Comparison of ENCODE assay signal across 10 cellular contexts in genomic region chr12:53178803-53179202, GRCh38. TPM values are rescaled to one million over a fixed set of nuclear protein-coding genes. Genes with fewer than 3 reads are reported as not detected.
DNase-seq lines count a peak whose midpoint lies in the region; ATAC-seq and TF ChIP-seq lines count a peak whose summit lies in the region.
"Not testable (repeated sequence)": the region's sequence is repeated elsewhere in the genome, so short reads cannot be mapped to it uniquely, and the experiment has no call there.
"Had no signal": no experiment of that assay in that cellular context is flagged by ENCODE, and none has a peak within 500 bp of the region (broad histone marks: within the 10 kb centered on the region; RNA-seq: fewer than 3 reads in every experiment).

No MANE protein-coding gene starts in this region.

- H3K4me2 ChIP-seq in PC-9 = peak overlapping the region; percentile 96; the same call in 1 of the 2 replicates

- peaks cover 0 to 32% (median 5%) of the 10 kb centered on the region in 3 donors for H3K36me3 Mint-ChIP-seq in CD8-positive, alpha-beta memory T cell
- H3K36me3 Mint-ChIP-seq in activated CD4-positive, alpha-beta T cell treated with anti-CD3 and anti-CD28 coated beads, Interleukin-2, amount 10 ng/mL, durations not matched to agents 24 days and 14 days (ENCODE audit: low read depth) = peaks cover 20% of the 10 kb centered on the region
- peaks cover 0 to 23% (median 6%) of the 10 kb centered on the region in 3 donors for H3K36me3 Mint-ChIP-seq in naive thymus-derived CD8-positive, alpha-beta T cell
- H3K36me3 Mint-ChIP-seq in stimulated activated naive B cell treated with anti-CD40 and anti-IgM and Interleukin-4, amounts not matched to agents 10 μg/mL and 1 μg/mL and 100 μg/mL, for 72 hours = peaks cover 9 to 21% of the 10 kb centered on the region in 2 donors

- H3K9me3 Mint-ChIP-seq in CD8-positive, alpha-beta memory T cell; activated CD4-positive, alpha-beta T cell treated with anti-CD3 and anti-CD28 coated beads, Interleukin-2, amount 10 ng/mL, durations not matched to agents 24 days and 14 days; naive thymus-derived CD8-positive, alpha-beta T cell; stimulated activated naive B cell treated with anti-CD40 and anti-IgM and Interleukin-4, amounts not matched to agents 10 μg/mL and 1 μg/mL and 100 μg/mL, for 72 hours: not testable (repeated sequence)

- peak overlapping the region; percentile 96 for H3K9ac ChIP-seq in adipocyte (ENCODE audit: low read length)

- peaks cover 39 to 41% (median 40%) of the 10 kb centered on the region in 3 donors for H3K4me1 Mint-ChIP-seq in CD8-positive, alpha-beta memory T cell
- H3K4me1 Mint-ChIP-seq in activated CD4-positive, alpha-beta T cell treated with anti-CD3 and anti-CD28 coated beads, Interleukin-2, amount 10 ng/mL, durations not matched to agents 24 days and 14 days = peaks cover 41% of the 10 kb centered on the region
- H3K4me1 Mint-ChIP-seq in naive thymus-derived CD8-positive, alpha-beta T cell = peaks cover 21 to 50% (median 40%) of the 10 kb centered on the region in 4 donors
- H3K4me1 Mint-ChIP-seq in stimulated activated naive B cell treated with anti-CD40 and anti-IgM and Interleukin-4, amounts not matched to agents 10 μg/mL and 1 μg/mL and 100 μg/mL, for 72 hours = peaks cover 21 to 37% of the 10 kb centered on the region in 2 donors

- intact Hi-C loops in PC-9 (cut with micrococcal nuclease; ENCODE audit: unreplicated experiment) = loop anchor here (10.0 kb wide), 1 partner anchor 114 kb away; no protein-coding TSS in a partner anchor
- intact Hi-C loops in activated CD4-positive, alpha-beta T cell treated with anti-CD3 and anti-CD28 coated beads, Interleukin-2, amount 10 ng/mL, durations not matched to agents 24 days and 14 days (cut with micrococcal nuclease) = not testable (repeated sequence)

- POLR2A ChIA-PET in CD8-positive, alpha-beta memory T cell (lab: Charles Lee); PC-9 (lab: Charles Lee; ENCODE audit: unreplicated experiment): not testable (repeated sequence)
- POLR2A ChIA-PET in naive thymus-derived CD8-positive, alpha-beta T cell (lab: Charles Lee) = interaction anchor here (0.7 to 17.2 kb wide), 3 partner anchors 13 to 143 kb away, joined by 3 to 338 read pairs (median 32); partner anchors contain the start of genes AAAS and ITGB7

- peaks cover 11% of the 10 kb centered on the region for H3K36me3 ChIP-seq in CD8-positive, alpha-beta memory T cell (ENCODE audit: insufficient read depth, low read length)
- H3K36me3 ChIP-seq in PC-9 (ENCODE audit: low read depth) (peaks cover 22% of the 10 kb centered on the region), adipocyte (ENCODE audit: control insufficient read depth, insufficient read depth, low read length, severe bottlenecking) (peaks cover 17% of the 10 kb centered on the region), cardiac muscle cell (peaks cover 21% of the 10 kb centered on the region)

- H3K27ac Mint-ChIP-seq in CD8-positive, alpha-beta memory T cell = peak overlapping the region in 7 of 8 donors; percentile 1 to 97 (median 88)
- H3K27ac Mint-ChIP-seq in activated CD4-positive, alpha-beta T cell treated with anti-CD3 and anti-CD28 coated beads, Interleukin-2, amount 10 ng/mL, durations not matched to agents 24 days and 14 days = not testable (repeated sequence)
- H3K27ac Mint-ChIP-seq in naive thymus-derived CD8-positive, alpha-beta T cell = peak overlapping the region in 9 of 10 donors; percentile 53 to 99 (median 98)
- H3K27ac Mint-ChIP-seq in stimulated activated naive B cell treated with anti-CD40 and anti-IgM and Interleukin-4, amounts not matched to agents 10 μg/mL and 1 μg/mL and 100 μg/mL, for 72 hours = peak overlapping the region; percentile 99

- H3K4me3 ChIP-seq in CD8-positive, alpha-beta memory T cell (ENCODE audit: low read length); PC-9; cardiac muscle cell: not testable (repeated sequence)
- peak overlapping the region; percentile 88 for H3K4me3 ChIP-seq in adipocyte (ENCODE audit: low read length)

- H4K20me1 ChIP-seq in PC-9 (ENCODE audit: insufficient read depth) = peaks cover 21% of the 10 kb centered on the region

- not testable (repeated sequence) for DNase-seq in CD8-positive, alpha-beta memory T cell; PC-9; activated CD4-positive, alpha-beta T cell treated with anti-CD3 and anti-CD28 coated beads, Interleukin-2, amount 10 ng/mL, durations not matched to agents 24 days and 14 days; adipocyte (ENCODE audit: low read depth); cardiac muscle cell (ENCODE audit: low read depth in 1 of 2, low spot score in 1 of 2); naive thymus-derived CD8-positive, alpha-beta T cell; stimulated activated naive B cell treated with anti-CD40 and anti-IgM and Interleukin-4, amounts not matched to agents 10 μg/mL and 1 μg/mL and 100 μg/mL, for 72 hours
- DNase-seq in activated T-cell treated with anti-CD3 and anti-CD28 coated beads, Interleukin-2, amount 50 U/mL, for 48 hours = peak; percentile 6 to 13

- H3K27me3 Mint-ChIP-seq in CD8-positive, alpha-beta memory T cell; activated CD4-positive, alpha-beta T cell treated with anti-CD3 and anti-CD28 coated beads, Interleukin-2, amount 10 ng/mL, durations not matched to agents 24 days and 14 days; naive thymus-derived CD8-positive, alpha-beta T cell; stimulated activated naive B cell treated with anti-CD40 and anti-IgM and Interleukin-4, amounts not matched to agents 10 μg/mL and 1 μg/mL and 100 μg/mL, for 72 hours: not testable (repeated sequence)

- not testable (repeated sequence) for H3K9me2 ChIP-seq in PC-9 (ENCODE audit: insufficient read depth)

- BruUV-seq in PC-9 (replicated peaks; lab: Mats Ljungman, UMichigan) = not testable (repeated sequence)

- H3F3A ChIP-seq in PC-9 (ENCODE audit: insufficient read depth, low read depth) = peaks cover 48% of the 10 kb centered on the region

- H3K9me3 ChIP-seq in CD8-positive, alpha-beta memory T cell (ENCODE audit: low read length); PC-9 (ENCODE audit: insufficient read depth, low read depth); adipocyte (ENCODE audit: control insufficient read depth, low read length); cardiac muscle cell (ENCODE audit: low read depth): not testable (repeated sequence)

- not testable (repeated sequence) for ATAC-seq in naive thymus-derived CD8-positive, alpha-beta T cell; stimulated activated naive B cell treated with anti-CD40 and anti-IgM and Interleukin-4, amounts not matched to agents 10 μg/mL and 1 μg/mL and 100 μg/mL, for 72 hours (replicated peaks)

- peak overlapping the region in 6 of 7 donors; percentile 89 to 95 (median 92) for H3K4me3 Mint-ChIP-seq in CD8-positive, alpha-beta memory T cell
- peak overlapping the region; percentile 92 for H3K4me3 Mint-ChIP-seq in activated CD4-positive, alpha-beta T cell treated with anti-CD3 and anti-CD28 coated beads, Interleukin-2, amount 10 ng/mL, durations not matched to agents 24 days and 14 days
- peak overlapping the region in 7 of 10 donors; percentile 19 to 97 (median 92) for H3K4me3 Mint-ChIP-seq in naive thymus-derived CD8-positive, alpha-beta T cell
- not testable (repeated sequence) for H3K4me3 Mint-ChIP-seq in stimulated activated naive B cell treated with anti-CD40 and anti-IgM and Interleukin-4, amounts not matched to agents 10 μg/mL and 1 μg/mL and 100 μg/mL, for 72 hours

- H3K79me2 ChIP-seq in PC-9 (ENCODE audit: low read depth) = peaks cover 36% of the 10 kb centered on the region

- H3K4me1 ChIP-seq in CD8-positive, alpha-beta memory T cell (ENCODE audit: insufficient read depth, low read length) = peaks cover 37% of the 10 kb centered on the region
- H3K4me1 ChIP-seq in PC-9 (replicated peaks; ENCODE audit: insufficient read depth) = peaks cover 43% of the 10 kb centered on the region
- peaks cover 60% of the 10 kb centered on the region for H3K4me1 ChIP-seq in adipocyte (ENCODE audit: control insufficient read depth, insufficient read depth, low read length)
- peaks cover 35% of the 10 kb centered on the region for H3K4me1 ChIP-seq in cardiac muscle cell (ENCODE audit: low read depth)

- not testable (repeated sequence) for H2AFZ ChIP-seq in PC-9

- not testable (repeated sequence) for TF ChIP-seq CTCF in PC-9 (conservative IDR thresholded peaks at IDR 0.05); cardiac muscle cell (IDR thresholded peaks at IDR 0.05; ENCODE audit: low read depth, low read length)

- not testable (repeated sequence) for H3K27ac ChIP-seq in CD8-positive, alpha-beta memory T cell (ENCODE audit: low read depth, low read length); PC-9
- H3K27ac ChIP-seq in cardiac muscle cell = peak overlapping the region; percentile 91

- CTCF ChIA-PET in CD8-positive, alpha-beta memory T cell (lab: Charles Lee) = interaction anchor here (1.5 to 2.6 kb wide), 3 partner anchors 21 to 142 kb away, joined by 6 to 12 read pairs (median 8); partner anchors contain the start of gene AAAS
- CTCF ChIA-PET in PC-9 (lab: Charles Lee) = not testable (repeated sequence)

- not testable (repeated sequence) for H3K27me3 ChIP-seq in CD8-positive, alpha-beta memory T cell (ENCODE audit: insufficient read depth, low read length, poor library complexity, severe bottlenecking); PC-9 (ENCODE audit: insufficient read depth, low read depth); adipocyte (replicated peaks; ENCODE audit: control insufficient read depth, insufficient read depth, low read length); cardiac muscle cell

RNA-seq across cellular contexts. Expression of gene ZNF740, which starts 1.7 kb away (rescaled TPM):
- total RNA-seq in CD8-positive, alpha-beta memory T cell = 10 to 100 TPM; 50.4 to 52.0 TPM
- 3.3 TPM for polyA plus RNA-seq in CD8-positive, alpha-beta memory T cell
- total RNA-seq in PC-9 (2021) (48.3 and 65.8 TPM in 2 replicates), cardiac muscle cell (15.6 and 20.5 TPM in 2 replicates)
- 44.0 and 50.5 TPM in 2 replicates for total RNA-seq in activated CD4-positive, alpha-beta T cell treated with anti-CD3 and anti-CD28 coated beads, Interleukin-2, amount 10 ng/mL, durations not matched to agents 24 days and 14 days
- polyA plus RNA-seq in cardiac muscle cell = 4.4 and 16.6 TPM in 2 replicates
- 100 to 1,000 TPM; 112 to 113 TPM for total RNA-seq in naive thymus-derived CD8-positive, alpha-beta T cell
- polyA plus RNA-seq in naive thymus-derived CD8-positive, alpha-beta T cell = 1 to 10 TPM; 2.8 to 3.5 (median 3.1) TPM

RNA-seq across cellular contexts. Expression of gene CSAD, which starts 1.9 kb away (rescaled TPM):
- 10 to 100 TPM; 15.8 to 18.7 TPM for total RNA-seq in CD8-positive, alpha-beta memory T cell
- polyA plus RNA-seq in CD8-positive, alpha-beta memory T cell = 0.70 TPM
- total RNA-seq in PC-9 (2021) = 33.1 and 49.0 TPM in 2 replicates
- 21.6 and 25.6 TPM in 2 replicates for total RNA-seq in activated CD4-positive, alpha-beta T cell treated with anti-CD3 and anti-CD28 coated beads, Interleukin-2, amount 10 ng/mL, durations not matched to agents 24 days and 14 days
- 11.4 and 29.4 TPM in 2 replicates for total RNA-seq in cardiac muscle cell
- 7.2 and 18.0 TPM in 2 replicates for polyA plus RNA-seq in cardiac muscle cell
- 10 to 100 TPM; 50.8 to 53.4 TPM for total RNA-seq in naive thymus-derived CD8-positive, alpha-beta T cell
- polyA plus RNA-seq in naive thymus-derived CD8-positive, alpha-beta T cell = 1 to 10 TPM; 1.1 to 1.3 (median 1.2) TPM

RNA-seq across cellular contexts. Expression of gene ITGB7, which starts 28.2 kb away (rescaled TPM):
- 100 to 1,000 TPM; 339 TPM for total RNA-seq in CD8-positive, alpha-beta memory T cell
- 292 TPM for polyA plus RNA-seq in CD8-positive, alpha-beta memory T cell
- 2.4 and 3.3 TPM in 2 replicates for total RNA-seq in PC-9 (2021)
- total RNA-seq in activated CD4-positive, alpha-beta T cell treated with anti-CD3 and anti-CD28 coated beads, Interleukin-2, amount 10 ng/mL, durations not matched to agents 24 days and 14 days = 226 and 239 TPM in 2 replicates
- total RNA-seq in cardiac muscle cell = 0.25 and 1.1 TPM in 2 replicates
- 0.55 and 0.86 TPM in 2 replicates for polyA plus RNA-seq in cardiac muscle cell
- 100 to 1,000 TPM; 353 to 362 TPM for total RNA-seq in naive thymus-derived CD8-positive, alpha-beta T cell
- polyA plus RNA-seq in naive thymus-derived CD8-positive, alpha-beta T cell = 100 to 1,000 TPM; 202 to 219 (median 206) TPM
- total RNA-seq: SJCRH30 had no signal
- polyA plus RNA-seq: hepatocyte had no signal

RNA-seq across cellular contexts. Expression of gene RARG, which starts 53.2 kb away (rescaled TPM):
- total RNA-seq in CD8-positive, alpha-beta memory T cell = 10 to 100 TPM; 67.0 to 68.4 TPM
- 15.4 TPM for polyA plus RNA-seq in CD8-positive, alpha-beta memory T cell
- total RNA-seq in PC-9 (2021) (118 and 124 TPM in 2 replicates), cardiac muscle cell (15.5 and 30.4 TPM in 2 replicates)
- total RNA-seq in activated CD4-positive, alpha-beta T cell treated with anti-CD3 and anti-CD28 coated beads, Interleukin-2, amount 10 ng/mL, durations not matched to agents 24 days and 14 days = 57.2 and 58.5 TPM in 2 replicates
- polyA plus RNA-seq in cardiac muscle cell = 13.0 and 19.2 TPM in 2 replicates
- 10 to 100 TPM; 57.8 to 60.4 TPM for total RNA-seq in naive thymus-derived CD8-positive, alpha-beta T cell
- polyA plus RNA-seq in naive thymus-derived CD8-positive, alpha-beta T cell = 10 to 100 TPM in 1 of 3 donors, 1 to 10 TPM in 2; 1.6 to 12.7 (median 3.8) TPM

Comparison
In these comparisons a context has a peak if more than half of its experiments do, and no peak if none do; other contexts are left out.
1. RNA of gene ITGB7, which starts 28.2 kb away (total RNA-seq): 353 to 362 TPM in naive thymus-derived CD8-positive, alpha-beta T cell, 339 TPM in CD8-positive, alpha-beta memory T cell and 226 to 239 TPM in activated CD4-positive, alpha-beta T cell treated with anti-CD3 and anti-CD28 coated beads, Interleukin-2, amount 10 ng/mL, durations not matched to agents 24 days and 14 days; 2.4 to 3.3 TPM in PC-9 and 0.25 to 1.1 TPM in cardiac muscle cell; every median in the first group is over 10 times any median in the second.